In the genomic region with DNA sequence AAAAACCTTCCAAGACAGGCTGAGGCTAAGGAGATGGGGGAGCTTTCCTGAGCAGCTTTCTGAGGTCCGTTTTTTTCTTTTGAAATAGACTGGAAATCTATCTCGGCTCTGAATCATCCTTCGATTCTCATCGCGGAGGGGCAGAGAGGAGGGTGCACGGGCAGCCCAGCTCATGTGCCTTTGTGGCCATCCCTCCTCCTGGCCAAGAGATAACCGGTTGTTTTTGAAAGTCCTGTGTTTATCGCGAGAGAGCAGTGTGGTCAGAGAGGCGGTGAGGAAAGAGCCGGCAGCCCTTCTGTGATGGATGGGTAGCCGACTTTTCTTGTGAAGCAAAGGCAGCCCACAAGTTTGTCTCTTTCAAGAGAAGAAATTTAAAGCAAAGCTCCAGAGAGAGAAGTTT, we compare ENCODE assay signal across 1 cellular context.
TF ChIP-seq lines count a peak whose summit lies in the region.

No MANE protein-coding gene starts in this region.

TF ChIP-seq in SK-N-SH, 30 proteins besides CTCF, POLR2A, EP300 and RAD21 (continued from another document):
- TF ChIP-seq, protein P1, sequence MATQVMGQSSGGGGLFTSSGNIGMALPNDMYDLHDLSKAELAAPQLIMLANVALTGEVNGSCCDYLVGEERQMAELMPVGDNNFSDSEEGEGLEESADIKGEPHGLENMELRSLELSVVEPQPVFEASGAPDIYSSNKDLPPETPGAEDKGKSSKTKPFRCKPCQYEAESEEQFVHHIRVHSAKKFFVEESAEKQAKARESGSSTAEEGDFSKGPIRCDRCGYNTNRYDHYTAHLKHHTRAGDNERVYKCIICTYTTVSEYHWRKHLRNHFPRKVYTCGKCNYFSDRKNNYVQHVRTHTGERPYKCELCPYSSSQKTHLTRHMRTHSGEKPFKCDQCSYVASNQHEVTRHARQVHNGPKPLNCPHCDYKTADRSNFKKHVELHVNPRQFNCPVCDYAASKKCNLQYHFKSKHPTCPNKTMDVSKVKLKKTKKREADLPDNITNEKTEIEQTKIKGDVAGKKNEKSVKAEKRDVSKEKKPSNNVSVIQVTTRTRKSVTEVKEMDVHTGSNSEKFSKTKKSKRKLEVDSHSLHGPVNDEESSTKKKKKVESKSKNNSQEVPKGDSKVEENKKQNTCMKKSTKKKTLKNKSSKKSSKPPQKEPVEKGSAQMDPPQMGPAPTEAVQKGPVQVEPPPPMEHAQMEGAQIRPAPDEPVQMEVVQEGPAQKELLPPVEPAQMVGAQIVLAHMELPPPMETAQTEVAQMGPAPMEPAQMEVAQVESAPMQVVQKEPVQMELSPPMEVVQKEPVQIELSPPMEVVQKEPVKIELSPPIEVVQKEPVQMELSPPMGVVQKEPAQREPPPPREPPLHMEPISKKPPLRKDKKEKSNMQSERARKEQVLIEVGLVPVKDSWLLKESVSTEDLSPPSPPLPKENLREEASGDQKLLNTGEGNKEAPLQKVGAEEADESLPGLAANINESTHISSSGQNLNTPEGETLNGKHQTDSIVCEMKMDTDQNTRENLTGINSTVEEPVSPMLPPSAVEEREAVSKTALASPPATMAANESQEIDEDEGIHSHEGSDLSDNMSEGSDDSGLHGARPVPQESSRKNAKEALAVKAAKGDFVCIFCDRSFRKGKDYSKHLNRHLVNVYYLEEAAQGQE (IDR thresholded peaks at IDR 0.05; ENCODE audit: low read depth, low read length): no peak
- TF ChIP-seq RCOR1 (IDR thresholded peaks at IDR 0.05; ENCODE audit: low read length) (no peak), NRF1 (IDR thresholded peaks at IDR 0.05; ENCODE audit: low read depth, low read length) (no peak), TEAD4 (IDR thresholded peaks at IDR 0.05; ENCODE audit: borderline replicate concordance, insufficient read depth) (no peak), SMC3 (IDR thresholded peaks at IDR 0.05; ENCODE audit: low read depth, low read length) (no peak), CHD2 (IDR thresholded peaks at IDR 0.05; ENCODE audit: low read length, partially characterized antibody) (no peak), EZH2phosphoT487 (IDR thresholded peaks at IDR 0.05; ENCODE audit: borderline replicate concordance, low read depth) (no peak)
- TF ChIP-seq, protein P2, sequence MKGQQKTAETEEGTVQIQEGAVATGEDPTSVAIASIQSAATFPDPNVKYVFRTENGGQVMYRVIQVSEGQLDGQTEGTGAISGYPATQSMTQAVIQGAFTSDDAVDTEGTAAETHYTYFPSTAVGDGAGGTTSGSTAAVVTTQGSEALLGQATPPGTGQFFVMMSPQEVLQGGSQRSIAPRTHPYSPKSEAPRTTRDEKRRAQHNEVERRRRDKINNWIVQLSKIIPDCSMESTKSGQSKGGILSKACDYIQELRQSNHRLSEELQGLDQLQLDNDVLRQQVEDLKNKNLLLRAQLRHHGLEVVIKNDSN (IDR thresholded peaks at IDR 0.05; ENCODE audit: borderline replicate concordance, low read depth): no peak
- TF ChIP-seq, protein P3, sequence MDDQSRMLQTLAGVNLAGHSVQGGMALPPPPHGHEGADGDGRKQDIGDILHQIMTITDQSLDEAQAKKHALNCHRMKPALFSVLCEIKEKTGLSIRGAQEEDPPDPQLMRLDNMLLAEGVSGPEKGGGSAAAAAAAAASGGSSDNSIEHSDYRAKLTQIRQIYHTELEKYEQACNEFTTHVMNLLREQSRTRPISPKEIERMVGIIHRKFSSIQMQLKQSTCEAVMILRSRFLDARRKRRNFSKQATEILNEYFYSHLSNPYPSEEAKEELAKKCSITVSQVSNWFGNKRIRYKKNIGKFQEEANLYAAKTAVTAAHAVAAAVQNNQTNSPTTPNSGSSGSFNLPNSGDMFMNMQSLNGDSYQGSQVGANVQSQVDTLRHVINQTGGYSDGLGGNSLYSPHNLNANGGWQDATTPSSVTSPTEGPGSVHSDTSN (IDR thresholded peaks at IDR 0.05): no peak
